Comparison of ENCODE assay signal across 7 cellular contexts in genomic region chr6:10510592-10511367, GRCh38. TPM values are rescaled to one million over a fixed set of nuclear protein-coding genes. Genes with fewer than 3 reads are reported as not detected.
DNase-seq lines count a peak whose midpoint lies in the region; ATAC-seq and TF ChIP-seq lines count a peak whose summit lies in the region.

No MANE protein-coding gene starts in this region.

- H3K79me2 ChIP-seq in GM23248 (ENCODE audit: insufficient read depth) = no peaks in the 10 kb centered on the region

- no peak overlapping the region for H4K5ac ChIP-seq in IMR-90 (ENCODE audit: low read depth, low read length)

- H3K27ac ChIP-seq in GM23248 (no peak overlapping the region), IMR-90 (ENCODE audit: insufficient read depth, low read length) (no peak overlapping the region), heart left ventricle (peak overlapping the region; percentile 64 to 95 (median 81)), prostate gland (peak overlapping the region; percentile 59 to 64)

- CTCF ChIA-PET in IMR-90 (lab: Yijun Ruan, JAX) = interaction anchor here (0.6 to 1.1 kb wide), 5 partner anchors 100 to 920 kb away, joined by 3 to 5 read pairs (median 4); no protein-coding TSS in a partner anchor

- H2BK20ac ChIP-seq in IMR-90 (ENCODE audit: low read depth, low read length) = no peak overlapping the region

- H2AK9ac ChIP-seq in IMR-90 (replicated peaks; ENCODE audit: low read depth, low read length, poor library complexity) = no peak overlapping the region

- H3K4me1 ChIP-seq in GM23248 (ENCODE audit: insufficient read depth) = no peaks in the 10 kb centered on the region
- no peaks in the 10 kb centered on the region for H3K4me1 ChIP-seq in IMR-90 (ENCODE audit: control insufficient read depth, insufficient read depth, low read length)
- H3K4me1 ChIP-seq in heart left ventricle = peaks cover 0 to 16% (median 0%) of the 10 kb centered on the region in 12 donors
- H3K4me1 ChIP-seq in prostate gland (replicated peaks) = peaks cover 3% of the 10 kb centered on the region

- no peak overlapping the region for H2BK5ac ChIP-seq in IMR-90 (ENCODE audit: low read depth, low read length, poor library complexity, severe bottlenecking)

- TF ChIP-seq RAD21 in IMR-90 (IDR thresholded peaks at IDR 0.05; ENCODE audit: low read length) = peak; percentile 61

- TF ChIP-seq POLR2A in IMR-90 (IDR thresholded peaks at IDR 0.05; ENCODE audit: low read depth, low read length) (no peak), heart left ventricle (IDR thresholded peaks at IDR 0.05) (peak in 1 of 2 donors; percentile 6), prostate gland (IDR thresholded peaks at IDR 0.05) (no peak)

- H2AK5ac ChIP-seq in IMR-90 (ENCODE audit: low read depth, low read length) = no peak overlapping the region

- H2BK15ac ChIP-seq in IMR-90 (ENCODE audit: low read depth, low read length) = no peak overlapping the region

- ATAC-seq in IMR-90 (ENCODE audit: low read depth) = peak; percentile 92
- ATAC-seq in heart left ventricle = peak; percentile 91 to 96 (median 92)

- H3K9me3 ChIP-seq in GM23248 (ENCODE audit: low read depth) (no peaks in the 10 kb centered on the region), IMR-90 (ENCODE audit: control insufficient read depth, insufficient read depth, low read length) (no peaks in the 10 kb centered on the region), heart left ventricle (no peaks in the 10 kb centered on the region), prostate gland (no peaks in the 10 kb centered on the region)

- no peaks in the 10 kb centered on the region for H3K9me2 ChIP-seq in GM23248 (ENCODE audit: insufficient read depth)

- dilution Hi-C loops in IMR-90 (cut with HindIII; ENCODE audit: low sequenced_read_pairs, unreplicated experiment) = no loop called here

- DNase-seq in GM12865 (ENCODE audit: low read depth) (peak; percentile 76), GM23248 (peak; percentile 35), IMR-90 (peak; percentile 15), OCI-M1 (lab: John Stamatoyannopoulos, UW) (peak; percentile 86), heart left ventricle (peak; percentile 64 to 81 (median 75)), prostate gland (ENCODE audit: low spot score) (peak; percentile 69)
- DNase-seq in activated naive CD4-positive, alpha-beta T cell treated with anti-CD3 and anti-CD28 coated beads, Interleukin-2, amount 50 U/mL, for 16 hours = peak; percentile 40

- H3K79me1 ChIP-seq in IMR-90 (ENCODE audit: low read depth in 1 of 2, low read length in 2 of 2) = no peaks in the 10 kb centered on the region

- H3K4me2 ChIP-seq in GM23248 (ENCODE audit: unreplicated experiment) (no peak overlapping the region), IMR-90 (ENCODE audit: low read depth, low read length) (peak overlapping the region; percentile 44; the same call in 1 of the 2 replicates)

- H3K18ac ChIP-seq in IMR-90 (ENCODE audit: low read depth, low read length) = no peak overlapping the region

- H3K14ac ChIP-seq in IMR-90 (replicated peaks; ENCODE audit: low read depth, low read length) = no peak overlapping the region

- no peak overlapping the region for H4K91ac ChIP-seq in IMR-90 (ENCODE audit: insufficient read depth, low read depth, low read length)

- H2BK120ac ChIP-seq in IMR-90 (ENCODE audit: low read depth, low read length) = no peak overlapping the region

- no peaks in the 10 kb centered on the region for H3K36me3 ChIP-seq in GM23248 (ENCODE audit: low read depth)
- no peaks in the 10 kb centered on the region for H3K36me3 ChIP-seq in IMR-90 (ENCODE audit: control insufficient read depth, insufficient read depth, low read length)
- H3K36me3 ChIP-seq in heart left ventricle = no peaks in the 10 kb centered on the region
- no peaks in the 10 kb centered on the region for H3K36me3 ChIP-seq in prostate gland

- in situ Hi-C loops in GM23248 (cut with MboI) (no loop called here), IMR-90 (cut with MboI; ENCODE audit: low sequenced_read_pairs) (no loop called here)

- H3K23ac ChIP-seq in IMR-90 (ENCODE audit: low read depth, low read length) = no peak overlapping the region

- H3K9ac ChIP-seq in GM23248 = no peak overlapping the region
- H3K9ac ChIP-seq in IMR-90 (ENCODE audit: low read depth, low read length) = no peak overlapping the region

- H3K4ac ChIP-seq in IMR-90 (ENCODE audit: low read depth, low read length) = no peak overlapping the region

- H3K27me3 ChIP-seq in GM23248 (replicated peaks; ENCODE audit: insufficient read depth) (no peaks in the 10 kb centered on the region), IMR-90 (ENCODE audit: control insufficient read depth, insufficient read depth, low read length) (no peaks in the 10 kb centered on the region), heart left ventricle (no peaks in the 10 kb centered on the region), prostate gland (replicated peaks; ENCODE audit: insufficient read depth) (no peaks in the 10 kb centered on the region)

- H3K4me3 ChIP-seq in GM12865 (ENCODE audit: low read depth, low read length) (no peak overlapping the region), GM23248 (no peak overlapping the region), IMR-90 (ENCODE audit: insufficient read depth, low read depth, low read length) (no peak overlapping the region), heart left ventricle (peak overlapping the region in 6 of 12 donors; percentile 7 to 29 (median 14)), prostate gland (no peak overlapping the region)

- no peak overlapping the region for H3K56ac ChIP-seq in IMR-90 (ENCODE audit: extremely low read depth, insufficient read depth, low read length)

- no peak overlapping the region for H4K8ac ChIP-seq in IMR-90 (ENCODE audit: low read depth in 2 of 2, low read length in 2 of 2)

- WGBS in GM23248 (ENCODE audit: low coverage in 1 of 2, low lambda C conversion rate in 2 of 2, missing lambda C conversion rate in 2 of 2), 2 experiments = 29 to 34% methylated on average over 17 of the region's 17 CpGs
- 92% methylated on average over 2 of the region's 17 CpGs; no CpG with 5 or more reads in 1 of the 2 experiments for WGBS in IMR-90 (ENCODE audit: extremely low coverage in 2 of 2, insufficient read length in 1 of 2), 2 experiments
- WGBS in heart left ventricle, 4 donors = 22 to 33% (median 30%) methylated on average over 17 of the region's 17 CpGs
- whole genome bisulfite sequencing in prostate gland = 24% methylated on average over 17 of the region's 17 CpGs

- H2AFZ ChIP-seq in GM23248 (no peak overlapping the region), IMR-90 (replicated peaks; ENCODE audit: low read length, poor library complexity) (peak overlapping the region; percentile 29)

- H4K20me1 ChIP-seq in GM23248 (ENCODE audit: insufficient read depth) (no peaks in the 10 kb centered on the region), IMR-90 (ENCODE audit: insufficient read depth, low read length) (no peaks in the 10 kb centered on the region)

- TF ChIP-seq CTCF in GM12865 (IDR thresholded peaks at IDR 0.05; ENCODE audit: insufficient read depth, low read depth, low read length, missing control alignments) = peak; percentile 79
- peak; percentile 48 for TF ChIP-seq CTCF in IMR-90 (conservative IDR thresholded peaks at IDR 0.05; ENCODE audit: low read depth, low read length)
- TF ChIP-seq CTCF in heart left ventricle (IDR thresholded peaks at IDR 0.05) = peak; percentile 49 to 75 (median 58)
- TF ChIP-seq CTCF in prostate gland (IDR thresholded peaks at IDR 0.05) = peak; percentile 43 to 66 (median 60)

- POLR2A ChIA-PET in IMR-90 (lab: Charles Lee; ENCODE audit: unreplicated experiment) = no interaction called here

- H3K9me1 ChIP-seq in IMR-90 (ENCODE audit: insufficient read depth, low read length) = no peaks in the 10 kb centered on the region

- BruUV-seq in IMR-90 (replicated peaks; lab: Mats Ljungman, UMichigan) = no TSS peak

- H3F3A ChIP-seq in GM23248 (ENCODE audit: insufficient read depth) = no peaks in the 10 kb centered on the region

- intact Hi-C loops in IMR-90 (cut with micrococcal nuclease) (loop anchor here (1.0 kb wide), 3 partner anchors 184 to 291 kb away; partner anchors contain the start of genes C6orf52 and PAK1IP1), heart left ventricle (cut with DNase I) (loop anchor here in 9 of 10 donors (1.0 to 10.0 kb wide), 8 partner anchors 74 to 294 kb away; partner anchors contain the start of genes C6orf52 (in 7 of the 9), PAK1IP1 (in 7 of the 9) and TMEM14B (in 1 of the 9)), prostate gland (cut with DNase I) (loop anchor here (2.0 to 10.0 kb wide), 3 partner anchors 114 to 234 kb away; partner anchors contain the start of gene TMEM14B)

TF ChIP-seq in IMR-90, 13 proteins besides CTCF, POLR2A, EP300 and RAD21:
- TF ChIP-seq RCOR1 (IDR thresholded peaks at IDR 0.05; ENCODE audit: insufficient replicate concordance, low read length) (no peak), SMC3 (IDR thresholded peaks at IDR 0.05; ENCODE audit: low read depth, low read length) (peak; percentile 58)

RNA-seq across cellular contexts. Expression of gene GCNT2, which starts 10.4 kb away (rescaled TPM):
- total RNA-seq in GM23248 (2014; rRNA removed; shearing (Covaris generic)) = not detected in 2 replicates
- 0.06 TPM in 1 of 2 replicates, not detected in the other for polyA plus RNA-seq in GM23248 (2016; fragmentation: Nextera tagmentation; extraction: Ambion mirVana)
- 0.83 and 0.90 TPM in 2 replicates for total RNA-seq in IMR-90 (2012; rRNA removed)
- polyA plus RNA-seq in IMR-90 (2012; rRNA removed) = 0.24 and 0.34 TPM in 2 replicates
- 0.11 and 0.17 TPM in 2 replicates for polyA plus RNA-seq in IMR-90 (2012; cell fraction: cytosol; rRNA removed)
- polyA plus RNA-seq in IMR-90 (2012; cell fraction: nucleus; rRNA removed; ENCODE audit: low replicate concordance) = 0.11 and 0.47 TPM in 2 replicates
- 10 to 100 TPM; 29.2 to 68.8 (median 43.1) TPM for total RNA-seq in heart left ventricle
- 10 to 100 TPM; 15.1 to 16.3 TPM for polyA plus RNA-seq in heart left ventricle
- 10 to 100 TPM; 22.9 to 58.2 TPM for total RNA-seq in prostate gland

Comparison
In these comparisons a context has a peak if more than half of its experiments do, and no peak if none do; other contexts are left out.
1. DNase-seq: peak in every context shown above with its lines; median percentile 86 in OCI-M1; 76 in GM12865; 75 in heart left ventricle; 69 in prostate gland; 40 in activated naive CD4-positive, alpha-beta T cell treated with anti-CD3 and anti-CD28 coated beads, Interleukin-2, amount 50 U/mL, for 16 hours; 35 in GM23248; 15 in IMR-90.
2. H3K27ac ChIP-seq: peak in heart left ventricle (12 of 12) and prostate gland (2 of 2); none in GM23248 (single experiment) and IMR-90 (single experiment).
3. RNA of gene GCNT2, which starts 10.4 kb away (total RNA-seq): 22.9 to 58.2 TPM in prostate gland and 29.2 to 68.8 TPM in heart left ventricle; 0.83 to 0.90 TPM in IMR-90 and not detected in GM23248; every median in the first group is over 10 times any median in the second.
4. Peak in every context shown above with its lines, with median percentiles within 50 percentile points of each other: CTCF ChIP-seq.